10 cellular contexts compared by ENCODE assay signal in the genomic region with DNA sequence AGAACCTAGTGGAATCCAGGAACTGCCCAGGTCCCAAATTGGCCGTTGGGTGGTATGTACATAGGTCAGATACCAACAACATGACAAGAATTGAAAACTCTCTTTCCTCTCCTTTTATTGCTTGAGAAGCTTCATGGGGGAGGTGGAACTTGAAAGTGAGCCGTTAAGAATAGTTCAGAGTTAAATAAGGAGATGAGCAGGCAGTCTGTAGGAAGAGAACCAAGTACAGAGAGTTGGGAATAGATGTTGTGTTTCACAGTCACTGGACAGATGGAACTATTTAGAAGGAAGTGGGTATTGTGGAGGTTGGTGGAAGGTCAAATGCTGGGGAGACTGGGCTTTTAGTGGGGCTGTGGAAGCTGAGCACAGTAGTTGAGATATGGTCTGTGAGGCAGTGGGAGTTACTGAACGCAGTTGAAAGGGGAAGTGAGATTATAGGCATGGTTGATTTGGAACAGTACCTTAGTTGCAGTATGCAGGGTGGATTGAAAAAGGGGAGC.
A peak's percentile ranks its signal among the peaks of the same experiment; 100 is the strongest.
DNase-seq lines count a peak whose midpoint lies in the region; ATAC-seq, FAIRE-seq and TF ChIP-seq lines count a peak whose summit lies in the region.
"Had no signal": no experiment of that assay in that cellular context is flagged by ENCODE, and none has a peak within 500 bp of the region (broad histone marks: within the 10 kb centered on the region; RNA-seq: fewer than 3 reads in every experiment).

No MANE protein-coding gene starts in this region.

- H2AFZ ChIP-seq in SU-DHL-6 (ENCODE audit: low read depth, low read length, severe bottlenecking), result peak overlapping the region; percentile 64

- FAIRE-seq in GM18507 (lab: Jason Lieb, UNC), result peak; percentile 91
- FAIRE-seq: kidney had no signal

- H3K9me3 ChIP-seq in SU-DHL-6 (ENCODE audit: insufficient read depth, low read length), result no peaks in the 10 kb centered on the region

- no peaks in the 10 kb centered on the region for H3K79me2 ChIP-seq in SU-DHL-6 (ENCODE audit: insufficient read depth, low read length)

- TF ChIP-seq CTCF in SU-DHL-6 (IDR thresholded peaks at IDR 0.05; ENCODE audit: insufficient read depth, low read length, poor library complexity, severe bottlenecking), result no peak

- H4K20me1 ChIP-seq in SU-DHL-6 (ENCODE audit: low read depth, low read length), result no peaks in the 10 kb centered on the region

- DNase-seq in GM18507 (ENCODE audit: extremely low spot score, insufficient read length, low read depth) (peak; percentile 29), kidney glomerular epithelial cell (lab: John Stamatoyannopoulos, UW) (no peak), NCI-H748 (lab: John Stamatoyannopoulos, UW; ENCODE audit: unreplicated experiment) (no peak), putamen (ENCODE audit: low spot score) (no peak)
- DNase-seq in activated CD8-positive, alpha-beta memory T cell treated with anti-CD3 and anti-CD28 coated beads for 24 hours, result no peak
- DNase-seq: amygdala, kidney had no signal

- no peaks in the 10 kb centered on the region for H3K9me2 ChIP-seq in SU-DHL-6 (replicated peaks; ENCODE audit: insufficient read depth, low read length)

- H3K27ac ChIP-seq in SU-DHL-6 (ENCODE audit: low read depth, low read length), result peak overlapping the region; percentile 66

- peak overlapping the region; percentile 8 for H3K4me3 ChIP-seq in SU-DHL-6 (ENCODE audit: insufficient read depth, low read length, poor library complexity, severe bottlenecking)

- no peaks in the 10 kb centered on the region for H3K27me3 ChIP-seq in SU-DHL-6 (ENCODE audit: low read length)

- peak overlapping the region; percentile 31 for H3K9ac ChIP-seq in SU-DHL-6 (ENCODE audit: low read length)

- no peaks in the 10 kb centered on the region; the same call in 1 of the 2 replicates for H3F3A ChIP-seq in SU-DHL-6 (ENCODE audit: insufficient read depth)

- no peaks in the 10 kb centered on the region for H3K36me3 ChIP-seq in SU-DHL-6 (ENCODE audit: low read length)

- peak; percentile 100 for ATAC-seq in GM21447 (IDR thresholded peaks at IDR 0.05; ENCODE audit: unreplicated experiment)
- peak; percentile 100 for ATAC-seq in HG03135 (IDR thresholded peaks at IDR 0.05; ENCODE audit: unreplicated experiment)

- H3K4me2 ChIP-seq in SU-DHL-6 (ENCODE audit: low read depth, low read length, poor library complexity, severe bottlenecking), result peak overlapping the region; percentile 54
